Comparison of ENCODE assay signal across 32 cellular contexts in the genomic region with DNA sequence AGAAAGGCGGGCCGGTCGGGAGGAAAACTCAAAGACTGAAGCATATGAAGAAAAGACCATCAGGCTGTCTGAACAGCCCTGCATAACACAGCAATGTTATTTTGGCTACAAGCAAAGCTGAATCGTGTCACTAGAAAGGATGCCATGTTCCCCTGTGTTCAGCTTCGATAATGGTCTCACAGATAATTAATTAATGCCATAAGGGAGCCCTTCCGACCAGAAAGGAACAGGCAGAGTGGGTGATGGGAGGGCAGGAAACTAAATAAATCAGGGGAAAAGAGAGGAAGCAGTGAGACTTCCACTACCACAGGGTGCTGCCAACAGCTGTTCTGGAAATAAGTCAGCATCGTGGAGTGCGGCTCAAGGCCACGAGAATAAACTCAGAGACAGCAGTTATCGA.
"Had no signal": no experiment of that assay in that cellular context is flagged by ENCODE, and none has a peak within 500 bp of the region (broad histone marks: within the 10 kb centered on the region; RNA-seq: fewer than 3 reads in every experiment).

No MANE protein-coding gene starts in this region.

- ATAC-seq: activated CD4-positive, alpha-beta T cell treated with anti-CD3 and anti-CD28 coated beads for 36 hours; activated CD4-positive, CD25-positive, alpha-beta regulatory T cell treated with anti-CD3 and anti-CD28 coated beads, Interleukin-2, amount 50 U/mL, for 24 hours; activated CD8-positive, alpha-beta T cell treated with anti-CD3 and anti-CD28 coated beads, Interleukin-2, amount 10 ng/mL, durations not matched to agents 7 days and 5 days; activated naive CD4-positive, alpha-beta T cell treated with anti-CD3 and anti-CD28 coated beads, Interleukin-2, amount 50 U/mL, for 72 hours; PC-3; WTC11 had no signal

- H3K4me3 Mint-ChIP-seq: activated CD4-positive, alpha-beta T cell treated with anti-CD3 and anti-CD28 coated beads for 36 hours; activated CD4-positive, alpha-beta T cell treated with anti-CD3 and anti-CD28 coated beads, Interleukin-2, amount 10 ng/mL, durations not matched to agents 7 days and 5 days; activated CD8-positive, alpha-beta T cell treated with anti-CD3 and anti-CD28 coated beads, Interleukin-2, amount 10 ng/mL, durations not matched to agents 7 days and 5 days; activated naive CD4-positive, alpha-beta T cell treated with anti-CD3 and anti-CD28 coated beads for 36 hours; activated T-cell treated with anti-CD3 and anti-CD28 coated beads, Interleukin-2, amount 50 U/mL, for 24 hours; T-helper 1 cell treated with Interleukin-12 subunit alpha and Interleukin-12 subunit beta and Interleukin-4 antibody, amounts not matched to agents 30 μg/mL and 1 μg/mL, for 36 hours; T-helper 2 cell treated with Interferon-gamma antibody and Interleukin-4, amounts not matched to agents 5 μg/mL and 100 μg/mL, for 36 hours; WTC11 had no signal

- H3K27ac Mint-ChIP-seq: activated CD4-positive, alpha-beta T cell treated with anti-CD3 and anti-CD28 coated beads for 36 hours; activated CD4-positive, alpha-beta T cell treated with anti-CD3 and anti-CD28 coated beads, Interleukin-2, amount 10 ng/mL, durations not matched to agents 7 days and 5 days; activated CD8-positive, alpha-beta T cell treated with anti-CD3 and anti-CD28 coated beads, Interleukin-2, amount 10 ng/mL, durations not matched to agents 7 days and 5 days; activated naive CD4-positive, alpha-beta T cell treated with anti-CD3 and anti-CD28 coated beads for 36 hours; activated naive CD4-positive, alpha-beta T cell treated with anti-CD3 and anti-CD28 coated beads, Interleukin-2, amount 50 U/mL, for 72 hours; activated T-cell treated with anti-CD3 and anti-CD28 coated beads, Interleukin-2, amount 50 U/mL, for 24 hours; activated T-helper 2 cell treated with anti-CD3 and anti-CD28 coated beads, Interferon-gamma antibody, Interleukin-2, Interleukin-4, amounts not matched to agents 10 μg/mL and 5 μg/mL and 100 μg/mL, durations not matched to agents 14 hours and 24 hours and 36 hours; T-helper 1 cell treated with Interleukin-12 subunit alpha and Interleukin-12 subunit beta and Interleukin-4 antibody, amounts not matched to agents 30 μg/mL and 1 μg/mL, for 36 hours; T-helper 2 cell treated with Interferon-gamma antibody and Interleukin-4, amounts not matched to agents 5 μg/mL and 100 μg/mL, for 36 hours; WTC11 had no signal

- DNase-seq: activated CD4-positive, alpha-beta T cell treated with anti-CD3 and anti-CD28 coated beads for 36 hours; activated CD4-positive, alpha-beta T cell treated with anti-CD3 and anti-CD28 coated beads, Interleukin-2, amount 10 ng/mL, durations not matched to agents 7 days and 5 days; activated CD4-positive, alpha-beta T cell treated with anti-CD3 and anti-CD28 coated beads, Interleukin-2, amount 50 U/mL, for 48 hours; activated CD8-positive, alpha-beta T cell treated with anti-CD3 and anti-CD28 coated beads, Interleukin-2, amount 10 ng/mL, durations not matched to agents 7 days and 5 days; activated gamma-delta T cell; activated naive CD4-positive, alpha-beta T cell treated with anti-CD3 and anti-CD28 coated beads for 36 hours; activated T-cell treated with anti-CD3 and anti-CD28 coated beads, Interleukin-2, amount 50 U/mL, for 24 hours; adrenal gland; brain microvascular endothelial cell; central memory CD4-positive, alpha-beta T cell; Kasumi-1; KG1; MG63; NCI-H1048; NCI-H187; NCI-H2029 treated with DMSO at 0.1 percent for 48 hours; NCI-H2171 treated with DMSO at 0.1 percent for 48 hours; NCI-H2227 treated with DMSO at 0.1 percent for 48 hours; NCI-H446; NCI-H510A treated with DMSO at 0.1 percent for 48 hours; NCI-H526 treated with DMSO at 0.1 percent for 48 hours; NCI-H774; PC-3; Peyer's patch; RPMI8226; SHP77 treated with DMSO at 0.1 percent for 48 hours had no signal
